In genomic region chr15:42919794-42920280, GRCh38 we compare ENCODE assay signal across 8 cellular contexts. TPM values are rescaled to one million over a fixed set of nuclear protein-coding genes. Genes with fewer than 3 reads are reported as not detected.
DNase-seq lines count a peak whose midpoint lies in the region; ATAC-seq and TF ChIP-seq lines count a peak whose summit lies in the region.

No MANE protein-coding gene starts in this region.

- H3K27me3 ChIP-seq in ascending aorta: no peaks in the 10 kb centered on the region

- H3K36me3 ChIP-seq in ascending aorta: no peaks in the 10 kb centered on the region

- no peaks in the 10 kb centered on the region for H3K9me3 ChIP-seq in ascending aorta

- H3K4me1 ChIP-seq in ascending aorta: peaks cover 0 to 6% of the 10 kb centered on the region in 2 donors

- DNase-seq in AG20443 (ENCODE audit: low spot score) (peak; percentile 21), H4 (ENCODE audit: low spot score) (peak; percentile 19), OCI-M1 (lab: John Stamatoyannopoulos, UW) (peak; percentile 66), ascending aorta (ENCODE audit: low spot score in 2 of 2) (peak in 1 of 2 donors; percentile 75), hippocampal formation (lab: John Stamatoyannopoulos, UW) (peak; percentile 9 to 22), retina (peak; percentile 72), iPS-NIHi7 (ENCODE audit: extremely low spot score) (no peak)

- ATAC-seq in HG03460 (IDR thresholded peaks at IDR 0.05; ENCODE audit: unreplicated experiment): no peak

- H3K27ac ChIP-seq in ascending aorta: peak overlapping the region; percentile 80 to 91

- no peak for TF ChIP-seq CTCF in ascending aorta (IDR thresholded peaks at IDR 0.05)

- H3K4me3 ChIP-seq in ascending aorta: peak overlapping the region; percentile 79 to 94

- intact Hi-C loops in ascending aorta (cut with DNase I): loop anchor here (1.0 to 5.0 kb wide), 2 partner anchors 63 to 183 kb away; partner anchors contain the start of gene CDAN1

RNA-seq across cellular contexts. Expression of gene TTBK2, which starts 0.7 kb away (rescaled TPM):
- total RNA-seq in H4 (2014; rRNA removed; shearing (Covaris generic)): 4.6 and 5.0 TPM in 2 replicates
- total RNA-seq in ascending aorta: 25.3 TPM
